16 cellular contexts compared by ENCODE assay signal in genomic region chr7:94556028-94556427, GRCh38. TPM values are rescaled to one million over a fixed set of nuclear protein-coding genes. Genes with fewer than 3 reads are reported as not detected.
DNase-seq lines count a peak whose midpoint lies in the region; ATAC-seq, FAIRE-seq and TF ChIP-seq lines count a peak whose summit lies in the region.
"Had no signal": no experiment of that assay in that cellular context is flagged by ENCODE, and none has a peak within 500 bp of the region (broad histone marks: within the 10 kb centered on the region; RNA-seq: fewer than 3 reads in every experiment).

No MANE protein-coding gene starts in this region.

- ATAC-seq in GM21390 (IDR thresholded peaks at IDR 0.05; ENCODE audit: unreplicated experiment) (peak; percentile 78), HG03060 (IDR thresholded peaks at IDR 0.05; ENCODE audit: low read depth, unreplicated experiment) (peak; percentile 56)

- no peak for DNase-seq in GM18507 (ENCODE audit: extremely low spot score, insufficient read length, low read depth)
- peak; percentile 70 for DNase-seq in OCI-LY7 (ENCODE audit: low spot score)
- no peak for DNase-seq in HTR-8/SVneo (ENCODE audit: insufficient read length, low spot score)
- no peak for DNase-seq in NCI-H2171 treated with DMSO at 0.1 percent for 48 hours (lab: John Stamatoyannopoulos, UW)
- DNase-seq in BE2C, result no peak
- DNase-seq in islet precursor cell, result no peak
- DNase-seq: activated CD4-positive, alpha-beta T cell treated with anti-CD3 and anti-CD28 coated beads, Interleukin-2, amount 50 U/mL, for 1 hour; activated effector memory CD4-positive, alpha-beta T cell treated with anti-CD3 and anti-CD28 coated beads, Interleukin-2, amount 50 U/mL, for 16 hours; DND-41; Karpas-422; NCI-H2171; SW 1271; testis had no signal

- H3K79me2 ChIP-seq in OCI-LY7 (ENCODE audit: insufficient read depth, low read depth, low read length), result no peaks in the 10 kb centered on the region

- intact Hi-C loops in OCI-LY7 (cut with micrococcal nuclease; ENCODE audit: unreplicated experiment), result no loop called here

- peaks cover 21% of the 10 kb centered on the region; the same call in 1 of the 2 replicates for H3K36me3 ChIP-seq in OCI-LY7 (ENCODE audit: insufficient read depth, low read length)
- H3K36me3 ChIP-seq in BE2C, result no peaks in the 10 kb centered on the region; the same call in 1 of the 2 replicates

- H2AFZ ChIP-seq in OCI-LY7 (ENCODE audit: low read length), result no peak overlapping the region

- FAIRE-seq in GM18507 (lab: Jason Lieb, UNC), result peak; percentile 35
- no peak for FAIRE-seq in HTR-8/SVneo (lab: Jason Lieb, UNC)
- FAIRE-seq: bronchial epithelial cell had no signal

- no peaks in the 10 kb centered on the region for H3K9me3 ChIP-seq in OCI-LY7 (ENCODE audit: low read length)
- no peaks in the 10 kb centered on the region for H3K9me3 ChIP-seq in BE2C
- H3K9me3 ChIP-seq: testis had no signal

- H4K20me1 ChIP-seq in OCI-LY7 (ENCODE audit: insufficient read depth, low read length), result no peaks in the 10 kb centered on the region

- peak overlapping the region; percentile 60 for H3K4me2 ChIP-seq in OCI-LY7 (ENCODE audit: low read length)

- no peaks in the 10 kb centered on the region for H3K27me3 ChIP-seq in BE2C
- H3K27me3 ChIP-seq: testis had no signal

- CTCF ChIA-PET in OCI-LY7 (lab: Charles Lee; ENCODE audit: unreplicated experiment), result no interaction called here

- POLR2A ChIA-PET in OCI-LY7 (lab: Charles Lee), result interaction anchor here (0.6 to 1.3 kb wide), 5 partner anchors 9 to 1853 kb away, joined by 3 read pairs; no protein-coding TSS in a partner anchor

- no peak overlapping the region for H3K4me3 ChIP-seq in OCI-LY7 (ENCODE audit: low read depth, low read length, poor library complexity, severe bottlenecking)
- no peak overlapping the region for H3K4me3 ChIP-seq in BE2C (ENCODE audit: low read depth, low read length)
- H3K4me3 ChIP-seq: testis had no signal

- H3K27ac ChIP-seq in OCI-LY7 (ENCODE audit: low read depth, low read length, poor library complexity, severe bottlenecking), result peak overlapping the region; percentile 52
- H3K27ac ChIP-seq: testis had no signal

- H3K4me1 ChIP-seq in OCI-LY7 (ENCODE audit: insufficient read depth, low read length, poor library complexity, severe bottlenecking), result peaks cover 19% of the 10 kb centered on the region
- H3K4me1 ChIP-seq in BE2C, result no peaks in the 10 kb centered on the region
- H3K4me1 ChIP-seq: testis had no signal

- BruUV-seq in OCI-LY7 (replicated peaks; lab: Mats Ljungman, UMichigan), result no TSS peak

- no peaks in the 10 kb centered on the region for H3K9me2 ChIP-seq in OCI-LY7 (ENCODE audit: insufficient read depth, low read length)

- no peak for TF ChIP-seq CTCF in OCI-LY7 (conservative IDR thresholded peaks at IDR 0.05; ENCODE audit: low read length)
- no peak for TF ChIP-seq CTCF in BE2C (IDR thresholded peaks at IDR 0.05; ENCODE audit: low read depth, low read length)

RNA-seq across cellular contexts. Expression of gene CASD1, which starts 46.4 kb away (rescaled TPM):
- 11.7 and 19.6 TPM in 2 replicates for total RNA-seq in OCI-LY7 (2014; rRNA removed; shearing (Covaris generic))
- total RNA-seq in OCI-LY7 (2022), result 22.6 and 24.7 TPM in 2 replicates
- 38.5 TPM for polyA plus RNA-seq in BE2C (2012; ENCODE audit: insufficient read depth, insufficient read length, low read depth)
